Comparison of ENCODE assay signal across 9 cellular contexts in the genomic region with DNA sequence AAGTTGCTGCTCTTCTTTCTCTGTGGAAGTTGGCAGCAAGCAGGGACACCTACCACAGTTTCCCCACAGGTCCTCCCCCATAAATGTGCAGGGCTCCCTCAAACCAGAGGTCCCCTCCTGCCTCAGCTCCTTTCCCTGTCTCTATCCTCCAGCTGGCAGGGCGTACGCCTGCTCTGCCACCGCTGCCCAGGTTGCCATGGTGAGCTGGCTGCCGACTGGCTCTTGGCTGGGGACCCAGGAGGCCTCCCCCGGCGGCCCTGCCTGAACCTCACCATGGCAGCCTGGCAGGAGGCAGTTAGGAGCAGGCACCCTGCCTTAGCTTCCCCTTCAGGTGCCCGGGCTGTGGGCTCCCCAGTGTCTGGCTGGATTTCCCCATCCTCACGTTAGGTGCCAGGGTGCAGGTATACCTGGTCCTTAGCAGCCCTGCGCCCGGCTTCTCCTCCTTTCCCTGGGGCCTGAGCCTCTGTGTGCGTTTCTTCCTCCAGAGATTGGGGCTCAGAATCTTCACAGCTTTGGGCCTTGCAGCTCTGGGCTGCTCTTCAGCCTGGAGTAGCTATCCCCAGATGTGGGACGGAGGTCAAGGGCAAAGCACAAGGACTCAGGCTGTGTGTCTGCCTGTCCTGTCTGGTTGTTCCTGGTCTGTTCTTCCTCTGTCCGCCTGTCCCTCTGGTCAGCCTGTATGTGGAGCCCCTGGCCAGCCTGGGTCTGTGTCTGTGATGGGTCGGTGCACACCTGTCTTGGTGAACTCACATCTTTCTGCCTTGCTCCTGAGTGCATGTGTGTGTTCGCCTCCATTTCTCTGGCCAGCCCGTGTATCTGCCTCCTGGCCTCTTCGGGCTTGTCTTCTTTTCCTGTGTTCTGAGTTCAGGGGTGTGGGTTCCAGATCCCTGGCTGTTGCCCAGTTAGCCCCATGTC. TPM values are rescaled to one million over a fixed set of nuclear protein-coding genes. Genes with fewer than 3 reads are reported as not detected.
DNase-seq lines count a peak whose midpoint lies in the region; ATAC-seq and TF ChIP-seq lines count a peak whose summit lies in the region.
"Had no signal": no experiment of that assay in that cellular context is flagged by ENCODE, and none has a peak within 500 bp of the region (broad histone marks: within the 10 kb centered on the region; RNA-seq: fewer than 3 reads in every experiment).

No MANE protein-coding gene starts in this region.

- peaks cover 68 to 87% of the 10 kb centered on the region in 2 donors for H3K36me3 Mint-ChIP-seq in CD14-positive monocyte

- H3K4me1 Mint-ChIP-seq in CD14-positive monocyte, result peaks cover 77% of the 10 kb centered on the region

- TF ChIP-seq EP300 in neural cell (conservative IDR thresholded peaks at IDR 0.05; ENCODE audit: poor library complexity, severe bottlenecking), result no peak

- ATAC-seq in GM21515 (IDR thresholded peaks at IDR 0.05; ENCODE audit: unreplicated experiment), result no peak

- no peaks in the 10 kb centered on the region for H4K20me1 ChIP-seq in neural cell (ENCODE audit: insufficient read depth)

- no peak overlapping the region for H3K4me2 ChIP-seq in neural cell (ENCODE audit: low read length)

- H3K27ac Mint-ChIP-seq in CD14-positive monocyte, result peak overlapping the region in 4 of 7 donors; percentile 19 to 74 (median 46)
- H3K27ac Mint-ChIP-seq: T-helper 1 cell treated with Interleukin-12 subunit alpha and Interleukin-12 subunit beta and Interleukin-4 antibody, amounts not matched to agents 30 μg/mL and 1 μg/mL, for 36 hours had no signal

- H3K27me3 Mint-ChIP-seq in CD14-positive monocyte (ENCODE audit: low read depth in 3 of 3), result peaks cover under 1 to 6% (median 4%) of the 10 kb centered on the region in 3 donors

- peak overlapping the region in 1 of 2 donors; percentile 20 for H3K4me3 Mint-ChIP-seq in CD14-positive monocyte
- H3K4me3 Mint-ChIP-seq: T-helper 1 cell treated with Interleukin-12 subunit alpha and Interleukin-12 subunit beta and Interleukin-4 antibody, amounts not matched to agents 30 μg/mL and 1 μg/mL, for 36 hours had no signal

- H3K79me2 ChIP-seq in neural cell (replicated peaks; ENCODE audit: insufficient read depth, low read length), result peaks cover 42% of the 10 kb centered on the region

- H3K27me3 ChIP-seq in neural cell (ENCODE audit: insufficient read depth, low read depth, low read length), result no peaks in the 10 kb centered on the region

- intact Hi-C loops in CD14-positive monocyte (cut with micrococcal nuclease), result no loop called here

- peak; percentile 43 for DNase-seq in CD14-positive monocyte (ENCODE audit: low spot score)
- DNase-seq in NCI-H2107 (lab: John Stamatoyannopoulos, UW), result peak; percentile 44
- DNase-seq in epithelial cell of prostate (ENCODE audit: low read depth, low spot score), result no peak
- no peak for DNase-seq in cortex of kidney (lab: John Stamatoyannopoulos, UW)
- no peak for DNase-seq in T-helper 9 cell
- no peak for DNase-seq in GM19240 (ENCODE audit: insufficient read length, low spot score)

- no peaks in the 10 kb centered on the region for H3K9me3 Mint-ChIP-seq in CD14-positive monocyte
- H3K9me3 Mint-ChIP-seq: T-helper 1 cell treated with Interleukin-12 subunit alpha and Interleukin-12 subunit beta and Interleukin-4 antibody, amounts not matched to agents 30 μg/mL and 1 μg/mL, for 36 hours had no signal

- no peaks in the 10 kb centered on the region for H3K36me3 ChIP-seq in neural cell (ENCODE audit: insufficient read depth, low read length)

- H3K4me3 ChIP-seq in neural cell (ENCODE audit: low read length), result peak overlapping the region; percentile 64

- peak overlapping the region; percentile 90 for H3K9ac ChIP-seq in neural cell (ENCODE audit: low read length)

- H3F3A ChIP-seq in neural cell (ENCODE audit: insufficient read depth, low read length, poor library complexity, severe bottlenecking), result no peaks in the 10 kb centered on the region

- H2AFZ ChIP-seq in neural cell (ENCODE audit: low read depth, low read length), result no peak overlapping the region

- TF ChIP-seq RAD21 in neural cell (conservative IDR thresholded peaks at IDR 0.05), result no peak

- H3K9me3 ChIP-seq in neural cell (ENCODE audit: low read length), result no peaks in the 10 kb centered on the region

- no peaks in the 10 kb centered on the region for H3K9me2 ChIP-seq in neural cell (ENCODE audit: insufficient read depth, low read length)

- H3K27ac ChIP-seq in epithelial cell of prostate (peak overlapping the region; percentile 77), neural cell (ENCODE audit: low read length) (peak overlapping the region; percentile 99)

- TF ChIP-seq CTCF in CD14-positive monocyte (IDR thresholded peaks at IDR 0.05), result no peak
- TF ChIP-seq CTCF in neural cell (IDR thresholded peaks at IDR 0.05; ENCODE audit: poor library complexity, severe bottlenecking), result no peak

TF ChIP-seq in neural cell, 6 proteins besides CTCF, POLR2A, EP300 and RAD21:
- TF ChIP-seq SMC3 (conservative IDR thresholded peaks at IDR 0.05; ENCODE audit: poor library complexity) (no peak), TAF1 (IDR thresholded peaks at IDR 0.05; ENCODE audit: low read depth) (no peak), MXI1 (conservative IDR thresholded peaks at IDR 0.05; ENCODE audit: poor library complexity, severe bottlenecking) (no peak), EZH2 (IDR thresholded peaks at IDR 0.05; ENCODE audit: borderline replicate concordance, insufficient read depth, low read length, poor library complexity, severe bottlenecking) (no peak), POLR2AphosphoS5 (IDR thresholded peaks at IDR 0.05) (no peak)
- TF ChIP-seq, protein P1, sequence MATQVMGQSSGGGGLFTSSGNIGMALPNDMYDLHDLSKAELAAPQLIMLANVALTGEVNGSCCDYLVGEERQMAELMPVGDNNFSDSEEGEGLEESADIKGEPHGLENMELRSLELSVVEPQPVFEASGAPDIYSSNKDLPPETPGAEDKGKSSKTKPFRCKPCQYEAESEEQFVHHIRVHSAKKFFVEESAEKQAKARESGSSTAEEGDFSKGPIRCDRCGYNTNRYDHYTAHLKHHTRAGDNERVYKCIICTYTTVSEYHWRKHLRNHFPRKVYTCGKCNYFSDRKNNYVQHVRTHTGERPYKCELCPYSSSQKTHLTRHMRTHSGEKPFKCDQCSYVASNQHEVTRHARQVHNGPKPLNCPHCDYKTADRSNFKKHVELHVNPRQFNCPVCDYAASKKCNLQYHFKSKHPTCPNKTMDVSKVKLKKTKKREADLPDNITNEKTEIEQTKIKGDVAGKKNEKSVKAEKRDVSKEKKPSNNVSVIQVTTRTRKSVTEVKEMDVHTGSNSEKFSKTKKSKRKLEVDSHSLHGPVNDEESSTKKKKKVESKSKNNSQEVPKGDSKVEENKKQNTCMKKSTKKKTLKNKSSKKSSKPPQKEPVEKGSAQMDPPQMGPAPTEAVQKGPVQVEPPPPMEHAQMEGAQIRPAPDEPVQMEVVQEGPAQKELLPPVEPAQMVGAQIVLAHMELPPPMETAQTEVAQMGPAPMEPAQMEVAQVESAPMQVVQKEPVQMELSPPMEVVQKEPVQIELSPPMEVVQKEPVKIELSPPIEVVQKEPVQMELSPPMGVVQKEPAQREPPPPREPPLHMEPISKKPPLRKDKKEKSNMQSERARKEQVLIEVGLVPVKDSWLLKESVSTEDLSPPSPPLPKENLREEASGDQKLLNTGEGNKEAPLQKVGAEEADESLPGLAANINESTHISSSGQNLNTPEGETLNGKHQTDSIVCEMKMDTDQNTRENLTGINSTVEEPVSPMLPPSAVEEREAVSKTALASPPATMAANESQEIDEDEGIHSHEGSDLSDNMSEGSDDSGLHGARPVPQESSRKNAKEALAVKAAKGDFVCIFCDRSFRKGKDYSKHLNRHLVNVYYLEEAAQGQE (IDR thresholded peaks at IDR 0.05; ENCODE audit: borderline replicate concordance), result no peak

RNA-seq across cellular contexts. Expression of a gene that starts 15.7 kb away (rescaled TPM):
- polyA plus RNA-seq in CD14-positive monocyte, result not detected
- not detected in 2 replicates for polyA plus RNA-seq in neural cell
- 0.73 TPM in 1 of 2 replicates, not detected in the other for polyA minus RNA-seq in neural cell

RNA-seq across cellular contexts. Expression of a gene that starts 39.8 kb away (rescaled TPM):
- polyA plus RNA-seq in CD14-positive monocyte, result 10 to 100 TPM; 14.9 to 29.4 TPM
- 4.7 and 6.6 TPM in 2 replicates for polyA plus RNA-seq in neural cell
- 9.7 and 11.2 TPM in 2 replicates for polyA minus RNA-seq in neural cell

Comparison
In these comparisons a context has a peak if more than half of its experiments do, and no peak if none do; other contexts are left out.
1. DNase-seq: peak in CD14-positive monocyte (single experiment) and NCI-H2107 (single experiment); none in epithelial cell of prostate (single experiment), cortex of kidney (single experiment), T-helper 9 cell (single experiment) and GM19240 (single experiment).